ENCODE assay signal across 7 cellular contexts in genomic region chr9:72305102-72305546, GRCh38. TPM values are rescaled to one million over a fixed set of nuclear protein-coding genes. Genes with fewer than 3 reads are reported as not detected.
DNase-seq lines count a peak whose midpoint lies in the region; ATAC-seq, FAIRE-seq and TF ChIP-seq lines count a peak whose summit lies in the region.

No MANE protein-coding gene starts in this region.

- H3K9me3 Mint-ChIP-seq in stimulated activated memory B cell treated with anti-CD40 and anti-IgM and Interleukin-4, amounts not matched to agents 10 μg/mL and 1 μg/mL and 100 μg/mL, for 72 hours = no peaks in the 10 kb centered on the region

- POLR2A ChIA-PET in HEK293T (lab: Yijun Ruan, JAX) = interaction anchor here (0.7 to 1.3 kb wide), 3 partner anchors 9 to 60 kb away, joined by 4 to 5 read pairs (median 4); partner anchors contain the start of gene ZFAND5

- peak overlapping the region; percentile 64 for H3K4me3 Mint-ChIP-seq in stimulated activated memory B cell treated with anti-CD40 and anti-IgM and Interleukin-4, amounts not matched to agents 10 μg/mL and 1 μg/mL and 100 μg/mL, for 72 hours

- H3K27me3 ChIP-seq in bronchial epithelial cell (ENCODE audit: control insufficient read depth, insufficient read depth, low read length) = no peaks in the 10 kb centered on the region

- TF ChIP-seq POLR2A in GM18505 (IDR thresholded peaks at IDR 0.05; ENCODE audit: borderline replicate concordance, extremely low read depth, insufficient read depth, insufficient read length) = no peak

- peak overlapping the region; percentile 96 for H3K27ac Mint-ChIP-seq in stimulated activated memory B cell treated with anti-CD40 and anti-IgM and Interleukin-4, amounts not matched to agents 10 μg/mL and 1 μg/mL and 100 μg/mL, for 72 hours

- no peaks in the 10 kb centered on the region for H3K36me3 Mint-ChIP-seq in stimulated activated memory B cell treated with anti-CD40 and anti-IgM and Interleukin-4, amounts not matched to agents 10 μg/mL and 1 μg/mL and 100 μg/mL, for 72 hours

- DNase-seq in HEK293T (ENCODE audit: extremely low spot score) (peak; percentile 69), NCI-H226 (peak; percentile 97), bronchial epithelial cell (ENCODE audit: low read depth) (peak; percentile 99), islet precursor cell (peak; percentile 84), inferior parietal cortex (ENCODE audit: extremely low spot score) (no peak)

- CTCF ChIA-PET in HEK293T (lab: Yijun Ruan, JAX) = interaction anchor here (0.6 kb wide), 1 partner anchor 269 kb away, joined by 7 read pairs; no protein-coding TSS in a partner anchor

- TF ChIP-seq CTCF in bronchial epithelial cell (IDR thresholded peaks at IDR 0.05; ENCODE audit: insufficient read depth, low read length, severe bottlenecking) = no peak

- ATAC-seq in GM18505 (IDR thresholded peaks at IDR 0.05; ENCODE audit: unreplicated experiment) = peak; percentile 72
- peak; percentile 91 for ATAC-seq in stimulated activated memory B cell treated with anti-CD40 and anti-IgM and Interleukin-4, amounts not matched to agents 10 μg/mL and 1 μg/mL and 100 μg/mL, for 72 hours

- no peaks in the 10 kb centered on the region for H3K27me3 Mint-ChIP-seq in stimulated activated memory B cell treated with anti-CD40 and anti-IgM and Interleukin-4, amounts not matched to agents 10 μg/mL and 1 μg/mL and 100 μg/mL, for 72 hours

- FAIRE-seq in bronchial epithelial cell (lab: Jason Lieb, UNC) = peak; percentile 88

- peak overlapping the region; percentile 34 for H3K4me3 ChIP-seq in bronchial epithelial cell (ENCODE audit: low read depth, low read length)

- no peaks in the 10 kb centered on the region for H3K36me3 ChIP-seq in bronchial epithelial cell (ENCODE audit: control insufficient read depth, insufficient read depth, low read length)

- peaks cover 51% of the 10 kb centered on the region for H3K4me1 Mint-ChIP-seq in stimulated activated memory B cell treated with anti-CD40 and anti-IgM and Interleukin-4, amounts not matched to agents 10 μg/mL and 1 μg/mL and 100 μg/mL, for 72 hours

TF ChIP-seq in HEK293T, 16 proteins besides CTCF, POLR2A, EP300 and RAD21:
- TF ChIP-seq L3MBTL2 (conservative IDR thresholded peaks at IDR 0.05) (peak; percentile 65), PKNOX1 (IDR thresholded peaks at IDR 0.05) (peak; percentile 72), TARDBP (IDR thresholded peaks at IDR 0.05) (no peak)

RNA-seq across cellular contexts. Expression of gene ZFAND5, which starts 59.9 kb away (rescaled TPM):
- total RNA-seq in bronchial epithelial cell = 36.1 and 60.9 TPM in 2 replicates
